ENCODE assay signal across 33 cellular contexts in genomic region chr18:34048423-34048822, GRCh38.
A peak's percentile ranks its signal among the peaks of the same experiment; 100 is the strongest.
DNase-seq lines count a peak whose midpoint lies in the region; ATAC-seq and TF ChIP-seq lines count a peak whose summit lies in the region.
"Had no signal": no experiment of that assay in that cellular context is flagged by ENCODE, and none has a peak within 500 bp of the region (broad histone marks: within the 10 kb centered on the region; RNA-seq: fewer than 3 reads in every experiment).

No MANE protein-coding gene starts in this region.

- H3K27me3 ChIP-seq in foreskin keratinocyte = no peaks in the 10 kb centered on the region
- H3K27me3 ChIP-seq: right atrium auricular region, suprapubic skin, upper lobe of left lung had no signal

- CTCF ChIA-PET in HEK293T (lab: Yijun Ruan, JAX) = no interaction called here

- POLR2A ChIA-PET in HEK293T (lab: Yijun Ruan, JAX) = no interaction called here

- peak; percentile 74 for DNase-seq in NCI-H748 (lab: John Stamatoyannopoulos, UW; ENCODE audit: unreplicated experiment)
- no peak for DNase-seq in NCI-H748 treated with DMSO at 0.1 percent for 48 hours (lab: John Stamatoyannopoulos, UW)
- peak; percentile 13 for DNase-seq in NCI-H146 treated with DMSO at 0.1 percent for 48 hours (lab: John Stamatoyannopoulos, UW; ENCODE audit: unreplicated experiment)
- DNase-seq in cerebellar cortex (ENCODE audit: low spot score) = peak; percentile 42
- peak; percentile 49 for DNase-seq in putamen (ENCODE audit: low spot score)
- no peak for DNase-seq in HEK293T (ENCODE audit: extremely low spot score)
- no peak for DNase-seq in NCI-H2081 (lab: John Stamatoyannopoulos, UW)
- DNase-seq in foreskin keratinocyte = no peak
- DNase-seq: activated CD4-positive, alpha-beta T cell treated with anti-CD3 and anti-CD28 coated beads, Interleukin-2, amount 10 ng/mL, durations not matched to agents 24 days and 14 days; activated effector memory CD4-positive, alpha-beta T cell treated with anti-CD3 and anti-CD28 coated beads, Interleukin-2, amount 50 U/mL, for 16 hours; activated naive CD8-positive, alpha-beta T cell treated with anti-CD3 and anti-CD28 coated beads for 36 hours; DMS79 treated with DMSO at 0.1 percent for 48 hours; effector memory CD4-positive, alpha-beta T cell; GF-D8; HCEC 1CT; immature natural killer cell; left colon; mucosa of descending colon; MV-4-11; natural killer cell; NCI-H1930; Right ventricle myocardium superior; small intestine; stimulated activated naive CD4-positive, alpha-beta T cell; T1000; upper lobe of left lung had no signal

- no peak for ATAC-seq in foreskin keratinocyte
- ATAC-seq: left colon, mucosa of descending colon, natural killer cell, Panc1 had no signal

- TF ChIP-seq CTCF in foreskin keratinocyte (conservative IDR thresholded peaks at IDR 0.05) = no peak

- H3K27ac ChIP-seq in foreskin keratinocyte = no peak overlapping the region
- H3K27ac ChIP-seq: coronary artery, epithelial cell of prostate, parathyroid adenoma, right atrium auricular region, suprapubic skin, upper lobe of left lung, VCaP had no signal

- no peaks in the 10 kb centered on the region for H3K4me1 ChIP-seq in foreskin keratinocyte
- H3K4me1 ChIP-seq: parathyroid adenoma, right atrium auricular region, suprapubic skin, upper lobe of left lung had no signal

TF ChIP-seq in HEK293T, 16 proteins besides CTCF, POLR2A, EP300 and RAD21:
- TF ChIP-seq PKNOX1 (IDR thresholded peaks at IDR 0.05) = no peak
- TF ChIP-seq NFRKB (IDR thresholded peaks at IDR 0.05) = no peak
- no peak for TF ChIP-seq TARDBP (IDR thresholded peaks at IDR 0.05)
- no peak for TF ChIP-seq SUZ12 (IDR thresholded peaks at IDR 0.05)
- no peak for TF ChIP-seq FOXK2 (IDR thresholded peaks at IDR 0.05)
- no peak for TF ChIP-seq CTBP1 (IDR thresholded peaks at IDR 0.05; ENCODE audit: borderline replicate concordance)
- no peak for TF ChIP-seq ZNF384 (IDR thresholded peaks at IDR 0.05)
- TF ChIP-seq FOXM1 (IDR thresholded peaks at IDR 0.05; ENCODE audit: borderline replicate concordance) = no peak
- no peak for TF ChIP-seq LEF1 (IDR thresholded peaks at IDR 0.05; ENCODE audit: borderline replicate concordance)
- TF ChIP-seq FOXA1 (IDR thresholded peaks at IDR 0.05) = no peak
- TF ChIP-seq ELF4 (IDR thresholded peaks at IDR 0.05) = no peak
- no peak for TF ChIP-seq SP1 (IDR thresholded peaks at IDR 0.05)
- no peak for TF ChIP-seq ARNT (IDR thresholded peaks at IDR 0.05)
- TF ChIP-seq BHLHE40 (IDR thresholded peaks at IDR 0.05; ENCODE audit: borderline replicate concordance) = no peak
- no peak for TF ChIP-seq HDGF (IDR thresholded peaks at IDR 0.05; ENCODE audit: borderline replicate concordance)

Comparison
In these comparisons a context has a peak if more than half of its experiments do, and no peak if none do; other contexts are left out.
1. DNase-seq: peak in NCI-H748 (single experiment), NCI-H146 treated with DMSO at 0.1 percent for 48 hours (single experiment), cerebellar cortex (single experiment) and putamen (single experiment); none in NCI-H748 treated with DMSO at 0.1 percent for 48 hours (single experiment), HEK293T (single experiment), NCI-H2081 (0 of 2) and foreskin keratinocyte (0 of 2).